Comparison of ENCODE assay signal across 21 cellular contexts in genomic region chr6:168105813-168106660, GRCh38. TPM values are rescaled to one million over a fixed set of nuclear protein-coding genes. Genes with fewer than 3 reads are reported as not detected.
DNase-seq lines count a peak whose midpoint lies in the region; TF ChIP-seq lines count a peak whose summit lies in the region.
"Had no signal": no experiment of that assay in that cellular context is flagged by ENCODE, and none has a peak within 500 bp of the region (broad histone marks: within the 10 kb centered on the region; RNA-seq: fewer than 3 reads in every experiment).

No MANE protein-coding gene starts in this region.

- no peak overlapping the region for H4K91ac ChIP-seq in neuronal stem cell (ENCODE audit: low read depth, low read length, poor library complexity)

- H3K27ac Mint-ChIP-seq in brain, result peak overlapping the region in 3 of 5 experiments; percentile 39 to 46 (median 45)
- H3K27ac Mint-ChIP-seq: activated CD4-positive, alpha-beta T cell treated with anti-CD3 and anti-CD28 coated beads, Interleukin-2, amount 10 ng/mL, durations not matched to agents 24 days and 14 days had no signal

- no peaks in the 10 kb centered on the region for H3K4me1 ChIP-seq in GM23248 (ENCODE audit: insufficient read depth)
- H3K4me1 ChIP-seq in neuronal stem cell (ENCODE audit: control insufficient read depth in 2 of 2, insufficient read depth in 1 of 2, low read depth in 1 of 2, low read length in 2 of 2), result no peaks in the 10 kb centered on the region
- peaks cover 7 to 20% (median 11%) of the 10 kb centered on the region in 4 donors for H3K4me1 ChIP-seq in esophagus muscularis mucosa
- H3K4me1 ChIP-seq in esophagus squamous epithelium, result peaks cover 0 to 10% (median 7%) of the 10 kb centered on the region in 3 donors
- H3K4me1 ChIP-seq: right lobe of liver had no signal

- no peaks in the 10 kb centered on the region for H3K79me1 ChIP-seq in neuronal stem cell (ENCODE audit: low read depth, low read length)

- no peak overlapping the region for H3K4me3 Mint-ChIP-seq in brain
- H3K4me3 Mint-ChIP-seq: activated CD4-positive, alpha-beta T cell treated with anti-CD3 and anti-CD28 coated beads, Interleukin-2, amount 10 ng/mL, durations not matched to agents 24 days and 14 days had no signal

- no peak overlapping the region for H2BK120ac ChIP-seq in neuronal stem cell (ENCODE audit: low read depth, low read length)

- TF ChIP-seq POLR2A in esophagus muscularis mucosa (IDR thresholded peaks at IDR 0.05; ENCODE audit: low read depth) (no peak), esophagus squamous epithelium (IDR thresholded peaks at IDR 0.05) (no peak)

- no peak overlapping the region for H3K27ac ChIP-seq in GM23248
- H3K27ac ChIP-seq in neuronal stem cell (replicated peaks; ENCODE audit: low read length), result no peak overlapping the region
- H3K27ac ChIP-seq in esophagus muscularis mucosa (replicated peaks in 1 of 4), result no peak overlapping the region
- no peak overlapping the region for H3K27ac ChIP-seq in esophagus squamous epithelium
- H3K27ac ChIP-seq: right lobe of liver, tibial artery had no signal

- no peak overlapping the region for H2AK5ac ChIP-seq in neuronal stem cell (ENCODE audit: low read depth, low read length)

- peaks cover 0 to 4% (median 0%) of the 10 kb centered on the region in 5 experiments for H3K9me3 Mint-ChIP-seq in brain
- H3K9me3 Mint-ChIP-seq: activated CD4-positive, alpha-beta T cell treated with anti-CD3 and anti-CD28 coated beads, Interleukin-2, amount 10 ng/mL, durations not matched to agents 24 days and 14 days had no signal

- no peak overlapping the region for H2BK5ac ChIP-seq in neuronal stem cell (ENCODE audit: low read length)

- DNase-seq in GM23248 (peak; percentile 8), NCI-H2029 (lab: John Stamatoyannopoulos, UW) (peak; percentile 62), neuronal stem cell (ENCODE audit: low spot score) (no peak), NOMO-1 treated with DMSO at 0.1 percent for 48 hours (lab: John Stamatoyannopoulos, UW; ENCODE audit: unreplicated experiment) (no peak), esophagus muscularis mucosa (ENCODE audit: extremely low spot score) (no peak), esophagus squamous epithelium (lab: John Stamatoyannopoulos, UW) (no peak), NCI-H82 treated with DMSO at 0.1 percent for 48 hours (lab: John Stamatoyannopoulos, UW; ENCODE audit: unreplicated experiment) (no peak)
- DNase-seq: activated CD4-positive, alpha-beta T cell treated with anti-CD3 and anti-CD28 coated beads, Interleukin-2, amount 10 ng/mL, durations not matched to agents 24 days and 14 days; activated CD8-positive, alpha-beta memory T cell treated with anti-CD3 and anti-CD28 coated beads, Interleukin-2, amount 50 U/mL, for 4 hours; activated effector memory CD4-positive, alpha-beta T cell treated with anti-CD3 and anti-CD28 coated beads, Interleukin-2, amount 50 U/mL, for 16 hours; glutamatergic neuron; NK-92 treated with Interleukin-12 subunit alpha and Interleukin-12 subunit beta, amount 100 ng/mL, for 24 hours; occipital lobe; RPMI8226; stimulated activated naive CD4-positive, alpha-beta T cell; tibial artery had no signal

- H4K8ac ChIP-seq in neuronal stem cell (ENCODE audit: low read depth, low read length), result no peak overlapping the region

- H3K79me2 ChIP-seq in GM23248 (ENCODE audit: insufficient read depth), result no peaks in the 10 kb centered on the region

- no peak overlapping the region for H3K4me2 ChIP-seq in GM23248 (ENCODE audit: unreplicated experiment)
- H3K4me2 ChIP-seq in neuronal stem cell (ENCODE audit: insufficient read depth, low read length, poor library complexity, severe bottlenecking), result no peak overlapping the region

- H2BK12ac ChIP-seq in neuronal stem cell (ENCODE audit: low read length), result no peak overlapping the region

- TF ChIP-seq CTCF in brain (conservative IDR thresholded peaks at IDR 0.05) (no peak), esophagus muscularis mucosa (IDR thresholded peaks at IDR 0.05) (no peak), esophagus squamous epithelium (IDR thresholded peaks at IDR 0.05) (no peak)

- intact Hi-C loops in esophagus muscularis mucosa (cut with DNase I) (no loop called here), esophagus squamous epithelium (cut with DNase I) (no loop called here)

- H3K9ac ChIP-seq in GM23248, result no peak overlapping the region
- no peak overlapping the region for H3K9ac ChIP-seq in neuronal stem cell (ENCODE audit: low read depth, low read length, poor library complexity)

- no peaks in the 10 kb centered on the region for H3K36me3 Mint-ChIP-seq in brain

- H3K9me2 ChIP-seq in GM23248 (ENCODE audit: insufficient read depth), result no peaks in the 10 kb centered on the region

- no peak overlapping the region for H3K4ac ChIP-seq in neuronal stem cell (ENCODE audit: low read length)

- H3K27me3 ChIP-seq in GM23248 (replicated peaks; ENCODE audit: insufficient read depth) (peaks cover 30% of the 10 kb centered on the region), neuronal stem cell (ENCODE audit: control insufficient read depth in 3 of 3, insufficient read depth in 3 of 3, low read depth in 1 of 3, low read length in 3 of 3) (peaks cover 0 to 10% (median 0%) of the 10 kb centered on the region in 3 experiments), esophagus muscularis mucosa (peaks cover 0 to 31% (median 10%) of the 10 kb centered on the region in 4 donors), esophagus squamous epithelium (peaks cover 5 to 43% (median 8%) of the 10 kb centered on the region in 4 donors)
- H3K27me3 ChIP-seq: right lobe of liver had no signal

- no peaks in the 10 kb centered on the region for H3K9me3 ChIP-seq in GM23248 (ENCODE audit: low read depth)
- no peaks in the 10 kb centered on the region for H3K9me3 ChIP-seq in neuronal stem cell (replicated peaks in 1 of 2; ENCODE audit: control insufficient read depth in 2 of 2, insufficient read depth in 1 of 2, low read depth in 1 of 2, low read length in 2 of 2)
- H3K9me3 ChIP-seq in esophagus muscularis mucosa, result no peaks in the 10 kb centered on the region
- no peaks in the 10 kb centered on the region for H3K9me3 ChIP-seq in esophagus squamous epithelium
- H3K9me3 ChIP-seq: right lobe of liver, tibial artery had no signal

- in situ Hi-C loops in GM23248 (cut with MboI), result no loop called here

- H3K4me3 ChIP-seq in GM23248, result no peak overlapping the region
- H3K4me3 ChIP-seq in neuronal stem cell (ENCODE audit: low read length in 2 of 2), result no peak overlapping the region
- H3K4me3 ChIP-seq in esophagus muscularis mucosa, result no peak overlapping the region
- H3K4me3 ChIP-seq in esophagus squamous epithelium, result no peak overlapping the region
- H3K4me3 ChIP-seq: right lobe of liver, tibial artery had no signal

- no peaks in the 10 kb centered on the region for H3K27me3 Mint-ChIP-seq in brain

- H3K14ac ChIP-seq in neuronal stem cell (ENCODE audit: low read length), result no peak overlapping the region

- H2AFZ ChIP-seq in GM23248, result no peak overlapping the region; the same call in 1 of the 2 replicates
- H2AFZ ChIP-seq in neuronal stem cell (ENCODE audit: low read length), result no peak overlapping the region

- no peak for TF ChIP-seq EP300 in esophagus muscularis mucosa (IDR thresholded peaks at IDR 0.05)

- H2BK15ac ChIP-seq in neuronal stem cell (ENCODE audit: low read length), result no peak overlapping the region

- H3K18ac ChIP-seq in neuronal stem cell (ENCODE audit: low read length), result peak overlapping the region; percentile 40

- peaks cover 39% of the 10 kb centered on the region for H3K4me1 Mint-ChIP-seq in brain
- H3K4me1 Mint-ChIP-seq: activated CD4-positive, alpha-beta T cell treated with anti-CD3 and anti-CD28 coated beads, Interleukin-2, amount 10 ng/mL, durations not matched to agents 24 days and 14 days had no signal

- H4K20me1 ChIP-seq in GM23248 (ENCODE audit: insufficient read depth), result no peaks in the 10 kb centered on the region

- no peaks in the 10 kb centered on the region for H3F3A ChIP-seq in GM23248 (ENCODE audit: insufficient read depth)

- 50 to 61% methylated on average over 8 to 12 of the region's 12 CpGs for WGBS in GM23248 (ENCODE audit: low coverage in 1 of 2, low lambda C conversion rate in 2 of 2, missing lambda C conversion rate in 2 of 2), 2 experiments
- WGBS in neuronal stem cell (ENCODE audit: extremely low coverage in 2 of 2, insufficient read length in 2 of 2, insufficient replicate concordance in 1 of 2), 2 donors, result no CpG with 5 or more reads among the region's 12 CpGs
- 82% methylated on average over 12 of the region's 12 CpGs for WGBS in esophagus muscularis mucosa
- WGBS in esophagus squamous epithelium, 2 donors, result 46 to 66% methylated on average over 10 to 12 of the region's 12 CpGs

- H3K23ac ChIP-seq in neuronal stem cell (ENCODE audit: low read depth, low read length, poor library complexity), result no peak overlapping the region

- H3K36me3 ChIP-seq in GM23248 (ENCODE audit: low read depth) (no peaks in the 10 kb centered on the region), neuronal stem cell (replicated peaks in 1 of 2; ENCODE audit: control insufficient read depth in 2 of 2, insufficient read depth in 2 of 2, low read length in 2 of 2) (no peaks in the 10 kb centered on the region), esophagus muscularis mucosa (no peaks in the 10 kb centered on the region), esophagus squamous epithelium (no peaks in the 10 kb centered on the region)
- H3K36me3 ChIP-seq: right lobe of liver, tibial artery had no signal

RNA-seq across cellular contexts. Expression of gene FRMD1, which starts 27.0 kb away (rescaled TPM):
- not detected in 2 replicates for total RNA-seq in GM23248 (2014; rRNA removed; shearing (Covaris generic))
- polyA plus RNA-seq in GM23248 (2016; fragmentation: Nextera tagmentation; extraction: Ambion mirVana), result not detected in 2 replicates
- 0.49 TPM for polyA plus RNA-seq in brain (ENCODE audit: insufficient read depth, low read depth, low replicate concordance)
- polyA plus RNA-seq in neuronal stem cell (2013, experiment 1 of 2), result 0.20 TPM
- polyA plus RNA-seq in neuronal stem cell (2013, experiment 2 of 2), result 0.18 TPM
- under 1 TPM in 1 of 4 donors, not detected in 3; 0.17 TPM for total RNA-seq in esophagus muscularis mucosa
- under 1 TPM in 2 of 4 donors, not detected in 2; 0.13 to 0.19 TPM for total RNA-seq in esophagus squamous epithelium
- total RNA-seq: activated CD4-positive, alpha-beta T cell treated with anti-CD3 and anti-CD28 coated beads, Interleukin-2, amount 10 ng/mL, durations not matched to agents 24 days and 14 days; Daoy; epithelial cell of proximal tubule; HT1080; occipital lobe had no signal

Comparison
In these comparisons a context has a peak if more than half of its experiments do, and no peak if none do; other contexts are left out.
1. DNase-seq: peak in GM23248 (single experiment) and NCI-H2029 (single experiment); none in neuronal stem cell (single experiment), NOMO-1 treated with DMSO at 0.1 percent for 48 hours (single experiment), esophagus muscularis mucosa (single experiment), esophagus squamous epithelium (single experiment) and NCI-H82 treated with DMSO at 0.1 percent for 48 hours (single experiment).